ENCODE assay signal across 1 cellular context in the genomic region with DNA sequence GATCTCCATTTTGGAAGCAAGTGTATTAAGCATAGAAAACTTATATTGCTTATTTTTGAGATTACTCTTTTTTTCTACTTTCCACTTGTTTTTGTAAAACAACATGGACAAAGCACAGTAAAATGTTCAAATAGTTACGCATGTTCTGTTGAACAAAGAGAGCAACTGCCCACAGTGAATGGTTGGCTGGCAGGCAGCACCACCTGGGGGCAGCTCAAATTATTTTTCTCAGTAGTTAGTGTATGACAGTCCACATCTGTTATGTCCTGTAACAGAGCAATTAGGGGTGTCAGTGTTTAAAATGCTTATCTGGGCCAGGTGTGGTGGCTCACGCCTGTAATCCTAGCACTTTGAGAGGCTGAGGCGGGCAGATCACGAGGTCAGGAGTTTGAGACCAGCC.
TF ChIP-seq lines count a peak whose summit lies in the region.

No MANE protein-coding gene starts in this region.

TF ChIP-seq in IMR-90, 13 proteins besides CTCF, POLR2A, EP300 and RAD21 (continued from another document):
- TF ChIP-seq, protein P1, sequence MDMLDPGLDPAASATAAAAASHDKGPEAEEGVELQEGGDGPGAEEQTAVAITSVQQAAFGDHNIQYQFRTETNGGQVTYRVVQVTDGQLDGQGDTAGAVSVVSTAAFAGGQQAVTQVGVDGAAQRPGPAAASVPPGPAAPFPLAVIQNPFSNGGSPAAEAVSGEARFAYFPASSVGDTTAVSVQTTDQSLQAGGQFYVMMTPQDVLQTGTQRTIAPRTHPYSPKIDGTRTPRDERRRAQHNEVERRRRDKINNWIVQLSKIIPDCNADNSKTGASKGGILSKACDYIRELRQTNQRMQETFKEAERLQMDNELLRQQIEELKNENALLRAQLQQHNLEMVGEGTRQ (IDR thresholded peaks at IDR 0.05; ENCODE audit: low read depth, low read length), result no peak
- no peak for TF ChIP-seq FOS (IDR thresholded peaks at IDR 0.05; ENCODE audit: low read depth, low read length)
- no peak for TF ChIP-seq RCOR1 (IDR thresholded peaks at IDR 0.05; ENCODE audit: insufficient replicate concordance, low read length)
TF ChIP-seq in IMR-90: peak in this region for 0.
